8 cellular contexts compared by ENCODE assay signal in the genomic region with DNA sequence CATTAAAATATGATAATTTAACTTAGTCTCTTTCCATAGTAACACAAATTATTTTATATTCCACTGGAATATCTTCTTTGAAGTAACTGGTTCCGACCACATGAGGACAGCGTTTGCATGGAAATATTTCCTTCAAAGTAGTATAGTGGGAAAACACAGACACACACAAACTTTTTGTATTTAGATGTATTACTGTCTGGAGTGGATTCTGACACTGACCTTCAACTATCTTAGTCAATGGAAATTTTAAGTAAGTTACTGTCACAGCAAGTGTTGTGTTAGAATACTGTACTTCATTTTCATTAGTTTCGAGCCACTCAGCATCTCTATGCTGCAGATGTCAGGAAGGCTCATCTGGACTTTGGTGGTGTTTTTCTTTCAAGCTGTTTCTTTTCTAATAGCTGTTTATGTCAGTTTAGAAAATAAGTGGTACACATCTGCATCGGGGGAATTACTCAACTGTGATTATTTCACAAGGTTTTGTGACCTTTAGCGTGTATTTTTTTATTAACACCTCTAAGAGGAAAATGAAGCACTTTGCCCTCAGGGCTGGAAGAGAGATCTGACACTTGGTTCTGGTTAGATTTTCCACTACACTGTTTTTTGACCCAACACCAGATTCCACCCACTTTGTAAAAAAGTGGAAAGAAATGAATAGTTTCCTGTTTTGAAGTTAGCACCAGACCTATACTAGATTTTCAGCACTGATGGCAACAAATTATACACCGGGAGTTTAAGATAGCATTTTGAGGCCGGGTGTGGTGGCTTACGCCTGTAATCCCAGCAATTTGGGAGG. TPM values are rescaled to one million over a fixed set of nuclear protein-coding genes. Genes with fewer than 3 reads are reported as not detected.
DNase-seq lines count a peak whose midpoint lies in the region; ATAC-seq, FAIRE-seq and TF ChIP-seq lines count a peak whose summit lies in the region.

No MANE protein-coding gene starts in this region.

- H3K27ac ChIP-seq in K562 (ENCODE audit: extremely low read depth, low read depth, low read length) = no peak overlapping the region
- H3K27ac ChIP-seq in lung (ENCODE audit: low read depth in 1 of 2, low read length in 1 of 2) = no peak overlapping the region

- H4K20me1 ChIP-seq in K562 (replicated peaks; ENCODE audit: control insufficient read depth, insufficient read depth, low read length) = no peaks in the 10 kb centered on the region

- H3K36me3 ChIP-seq in BJ (ENCODE audit: control insufficient read depth, insufficient read depth, low read length) = no peaks in the 10 kb centered on the region
- no peaks in the 10 kb centered on the region for H3K36me3 ChIP-seq in K562 (ENCODE audit: control insufficient read depth, insufficient read depth, low read length)
- H3K36me3 ChIP-seq in lung (ENCODE audit: control insufficient read depth in 2 of 2, insufficient read depth in 2 of 2, low read length in 2 of 2) = no peaks in the 10 kb centered on the region

- POLR2A ChIA-PET in BJ (lab: Charles Lee) = no interaction called here
- POLR2A ChIA-PET in K562 (lab: Yijun Ruan, JAX) = no interaction called here

- no peaks in the 10 kb centered on the region for H3K9me3 ChIP-seq in K562 (replicated peaks; ENCODE audit: control insufficient read depth, insufficient read depth, low read depth, low read length)
- no peaks in the 10 kb centered on the region for H3K9me3 ChIP-seq in lung (ENCODE audit: control insufficient read depth in 2 of 2, insufficient read depth in 1 of 2, low read length in 1 of 2)

- TF ChIP-seq CTCF in BJ (IDR thresholded peaks at IDR 0.05; ENCODE audit: insufficient read depth, low read depth, low read length) (peak; percentile 62), K562 (IDR thresholded peaks at IDR 0.05 in 2 of 3, conservative IDR thresholded peaks at IDR 0.05 in 1 of 3; ENCODE audit: insufficient read depth in 2 of 3, low read depth in 1 of 3, low read length in 3 of 3) (peak in 2 of 3 experiments; percentile 41 to 73; a peak in 4 of 6 replicates), lung (IDR thresholded peaks at IDR 0.05; ENCODE audit: control extremely low read depth, extremely low read depth) (peak; percentile 12), Calu3 (IDR thresholded peaks at IDR 0.05; ENCODE audit: unreplicated experiment) (no peak)

- FAIRE-seq in K562 (lab: Jason Lieb, UNC) = no peak

- H3K4me1 ChIP-seq in K562 (replicated peaks in 1 of 2; ENCODE audit: control insufficient read depth in 2 of 2, insufficient read depth in 2 of 2, low read length in 2 of 2) = no peaks in the 10 kb centered on the region
- no peaks in the 10 kb centered on the region for H3K4me1 ChIP-seq in lung (ENCODE audit: control insufficient read depth in 2 of 2, insufficient read depth in 2 of 2, low read length in 2 of 2)

- CTCF ChIA-PET in BJ (lab: Yijun Ruan, JAX) (interaction anchor here (0.8 to 1.4 kb wide), 11 partner anchors 11 to 339 kb away, joined by 3 to 6 read pairs (median 3); no protein-coding TSS in a partner anchor), K562 (lab: Yijun Ruan, JAX; ENCODE audit: low intra/inter-chr PET ratio) (interaction anchor here (1.2 to 2.7 kb wide), 2 partner anchors 13 to 330 kb away, joined by 3 to 12 read pairs; no protein-coding TSS in a partner anchor), Calu3 (lab: Charles Lee) (no interaction called here)
- CTCF ChIA-PET in activated naive CD4-positive, alpha-beta T cell treated with anti-CD3 and anti-CD28 coated beads, Interleukin-2, amount 10 ng/mL, durations not matched to agents 7 days and 5 days (lab: Charles Lee) = no interaction called here

- H3K4me3 Mint-ChIP-seq in Calu3 (ENCODE audit: low read depth, unreplicated experiment) = no peak overlapping the region
- no peak overlapping the region for H3K4me3 Mint-ChIP-seq in activated naive CD4-positive, alpha-beta T cell treated with anti-CD3 and anti-CD28 coated beads, Interleukin-2, amount 10 ng/mL, durations not matched to agents 7 days and 5 days

- H3K4me3 ChIP-seq in BJ (ENCODE audit: low read depth, low read length) = no peak overlapping the region
- no peak overlapping the region for H3K4me3 ChIP-seq in K562
- H3K4me3 ChIP-seq in lung = no peak overlapping the region

- no peak overlapping the region for H3K4me2 ChIP-seq in K562 (ENCODE audit: insufficient read depth, low read length)

- no peak overlapping the region for H3K27ac Mint-ChIP-seq in Calu3 (ENCODE audit: unreplicated experiment)
- no peak overlapping the region for H3K27ac Mint-ChIP-seq in activated naive CD4-positive, alpha-beta T cell treated with anti-CD3 and anti-CD28 coated beads, Interleukin-2, amount 10 ng/mL, durations not matched to agents 7 days and 5 days

- H3K79me2 ChIP-seq in K562 (ENCODE audit: control insufficient read depth, insufficient read depth, low read length) = no peaks in the 10 kb centered on the region

- in situ Hi-C loops in K562 (cut with MboI) = loop anchor here (5.0 kb wide), 1 partner anchor 321 kb away; no protein-coding TSS in a partner anchor

- no peaks in the 10 kb centered on the region for H3K9me1 ChIP-seq in K562 (ENCODE audit: control insufficient read depth, insufficient read depth, low read length)

- H3K4me1 Mint-ChIP-seq in Calu3 (ENCODE audit: low read depth, unreplicated experiment) = no peaks in the 10 kb centered on the region
- no peaks in the 10 kb centered on the region for H3K4me1 Mint-ChIP-seq in activated naive CD4-positive, alpha-beta T cell treated with anti-CD3 and anti-CD28 coated beads, Interleukin-2, amount 10 ng/mL, durations not matched to agents 7 days and 5 days

- ATAC-seq in K562 (peak; percentile 67), lung (ENCODE audit: insufficient read depth, low FRiP score) (no peak)

- H3K27me3 Mint-ChIP-seq in Calu3 (ENCODE audit: unreplicated experiment) = peaks cover 40% of the 10 kb centered on the region
- no peaks in the 10 kb centered on the region for H3K27me3 Mint-ChIP-seq in activated naive CD4-positive, alpha-beta T cell treated with anti-CD3 and anti-CD28 coated beads, Interleukin-2, amount 10 ng/mL, durations not matched to agents 7 days and 5 days

- peak; percentile 66 for TF ChIP-seq RAD21 in Ishikawa (IDR thresholded peaks at IDR 0.05; ENCODE audit: low read depth)
- peak; percentile 81 to 93 for TF ChIP-seq RAD21 in K562 (CRISPR knock-in tag; conservative IDR thresholded peaks at IDR 0.05 in 1 of 2, IDR thresholded peaks at IDR 0.05 in 1 of 2)

- TF ChIP-seq POLR2A in K562 (conservative IDR thresholded peaks at IDR 0.05) = no peak

- no peaks in the 10 kb centered on the region for H3K27me3 ChIP-seq in BJ (ENCODE audit: control insufficient read depth, insufficient read depth, low read length)
- H3K27me3 ChIP-seq in K562 (ENCODE audit: control insufficient read depth in 2 of 2, insufficient read depth in 2 of 2, low read length in 2 of 2) = peaks cover 21 to 24% of the 10 kb centered on the region in 2 experiments
- no peaks in the 10 kb centered on the region for H3K27me3 ChIP-seq in lung (ENCODE audit: control insufficient read depth, insufficient read depth)

- H3K36me3 Mint-ChIP-seq in Calu3 (ENCODE audit: insufficient read depth, unreplicated experiment) = no peaks in the 10 kb centered on the region
- H3K36me3 Mint-ChIP-seq in activated naive CD4-positive, alpha-beta T cell treated with anti-CD3 and anti-CD28 coated beads, Interleukin-2, amount 10 ng/mL, durations not matched to agents 7 days and 5 days = no peaks in the 10 kb centered on the region

- no peaks in the 10 kb centered on the region for H3K9me3 Mint-ChIP-seq in Calu3 (ENCODE audit: low read depth, unreplicated experiment)
- H3K9me3 Mint-ChIP-seq in activated naive CD4-positive, alpha-beta T cell treated with anti-CD3 and anti-CD28 coated beads, Interleukin-2, amount 10 ng/mL, durations not matched to agents 7 days and 5 days = no peaks in the 10 kb centered on the region

- intact Hi-C loops in K562 (cut with micrococcal nuclease) (loop anchor here (2.0 to 5.0 kb wide), 3 partner anchors 36 to 330 kb away; no protein-coding TSS in a partner anchor), Calu3 (cut with micrococcal nuclease; ENCODE audit: unreplicated experiment) (loop anchor here (1.0 to 5.0 kb wide), 3 partner anchors 191 to 416 kb away; no protein-coding TSS in a partner anchor)

- TF ChIP-seq EP300 in Ishikawa (IDR thresholded peaks at IDR 0.05; ENCODE audit: borderline replicate concordance) (no peak), K562 (IDR thresholded peaks at IDR 0.05; ENCODE audit: low read length) (no peak)

- no peak for DNase-seq in BJ (ENCODE audit: low read depth)
- no peak for DNase-seq in K562 (ENCODE audit: extremely low read depth in 1 of 4, low spot score in 3 of 4)
- no peak for DNase-seq in lung (ENCODE audit: low spot score)
- DNase-seq in activated CD8-positive, alpha-beta memory T cell treated with anti-CD3 and anti-CD28 coated beads, Interleukin-2, amount 50 U/mL, for 4 hours = no peak
- DNase-seq in NCI-H446 (lab: John Stamatoyannopoulos, UW) = no peak
- DNase-seq in Calu3 = no peak
- DNase-seq in activated naive CD4-positive, alpha-beta T cell treated with anti-CD3 and anti-CD28 coated beads, Interleukin-2, amount 10 ng/mL, durations not matched to agents 7 days and 5 days = no peak

- WGBS in K562 (ENCODE audit: insufficient coverage, low coverage, missing lambda C conversion rate) = 2% methylated on average over 8 of the region's 8 CpGs
- 62 to 69% methylated on average over 8 of the region's 8 CpGs for WGBS in lung, 2 donors

- no peak overlapping the region for H2AFZ ChIP-seq in K562 (ENCODE audit: low read depth, low read length)

- no peak overlapping the region for H3K9ac ChIP-seq in K562 (ENCODE audit: insufficient read depth in 1 of 2, low read depth in 2 of 2, low read length in 2 of 2)

- no TSS peak for BruUV-seq in K562 (replicated peaks; lab: Mats Ljungman, UMichigan)
- no TSS peak for BruUV-seq in Calu3 (replicated peaks; lab: Mats Ljungman, UMichigan)

RNA-seq across cellular contexts. Expression of gene THOC1, which starts 18.9 kb away (rescaled TPM):
- polyA plus RNA-seq in BJ (2011; rRNA removed) (8.7 and 23.7 TPM in 2 replicates), K562 (2011; rRNA removed) (143 and 150 TPM in 2 replicates), K562 (2014; fragmentation: Illumina TruSeq; extraction: Trizol) (83.6 and 106 TPM in 2 replicates), K562 (2014; fragmentation: Nextera tagmentation; extraction: Ambion mirVana) (100 to 1,000 TPM in 1 of 2 experiments, 10 to 100 TPM in 1; 87.1 to 139 TPM), K562 (2014; rRNA removed) (88.4 and 107 TPM in 2 replicates), lung (10 to 100 TPM; 12.1 to 40.4 TPM)
- 11.1 and 12.8 TPM in 2 replicates for polyA minus RNA-seq in BJ (2011; rRNA and poly(A)+ RNA removed)
- 140 and 675 TPM in 2 replicates for total RNA-seq in K562 (2011; cell fraction: chromatin; rRNA removed; ENCODE audit: low replicate concordance)
- total RNA-seq in K562 (2011; cell fraction: nucleolus; rRNA removed) = 80.2 and 115 TPM in 2 replicates
- total RNA-seq in K562 (2011; cell fraction: nucleoplasm; rRNA removed) = 243 and 305 TPM in 2 replicates
- total RNA-seq in K562 (2014; rRNA removed) (70.9 and 77.6 TPM in 2 replicates), K562 (2014; rRNA removed; fragmentation: Illumina TruSeq; extraction: Trizol) (136 and 149 TPM in 2 replicates), K562 (2015; rRNA removed; fragmentation: Illumina TruSeq; extraction: Trizol) (116 and 120 TPM in 2 replicates), K562 (2021) (66.3 and 71.1 TPM in 2 replicates), lung (100 to 1,000 TPM in 1 of 2 donors, 10 to 100 TPM in 1; 22.8 to 109 TPM), Calu3 (2022) (38.3 and 47.1 TPM in 2 replicates)
- 6.6 and 22.6 TPM in 2 replicates for polyA plus RNA-seq in K562 (2011; cell fraction: cytosol; rRNA removed)
- polyA plus RNA-seq in K562 (2011; cell fraction: nucleus; rRNA removed) = 110 and 238 TPM in 2 replicates
- polyA plus RNA-seq in K562 (2012) = 51.4 and 58.9 TPM in 2 replicates
- polyA minus RNA-seq in K562 (2011; rRNA and poly(A)+ RNA removed) = 168 and 237 TPM in 2 replicates
- polyA minus RNA-seq in K562 (2011; cell fraction: cytosol; rRNA and poly(A)+ RNA removed) = 23.7 and 28.0 TPM in 2 replicates
- 139 and 282 TPM in 2 replicates for polyA minus RNA-seq in K562 (2011; cell fraction: nucleus; rRNA and poly(A)+ RNA removed)

Comparison
In these comparisons a context has a peak if more than half of its experiments do, and no peak if none do; other contexts are left out.
1. CTCF ChIA-PET loops: an anchor here in BJ (0.8 to 1.4 kb wide) and K562 (1.2 to 2.7 kb wide); none called in Calu3 and activated naive CD4-positive, alpha-beta T cell treated with anti-CD3 and anti-CD28 coated beads, Interleukin-2, amount 10 ng/mL, durations not matched to agents 7 days and 5 days.